In genomic region chr3:197949767-197950660, GRCh38 we compare ENCODE assay signal across 8 cellular contexts. TPM values are rescaled to one million over a fixed set of nuclear protein-coding genes. Genes with fewer than 3 reads are reported as not detected.
DNase-seq lines count a peak whose midpoint lies in the region; ATAC-seq and TF ChIP-seq lines count a peak whose summit lies in the region.

Gene RPL35A (plus strand): TSS chr3:197950190. CDS start chr3:197950968, 778 bp downstream.

- no peaks in the 10 kb centered on the region for H3K9me2 ChIP-seq in PC-3 (replicated peaks; ENCODE audit: low read length)

- H3K9me3 ChIP-seq in PC-3 (ENCODE audit: low read length), result no peaks in the 10 kb centered on the region

- no peak; the same call in 1 of the 2 replicates for TF ChIP-seq EP300 in Ishikawa (IDR thresholded peaks at IDR 0.05; ENCODE audit: borderline replicate concordance)

- TSS peak; percentile 70 for BruUV-seq in PC-3 (replicated peaks; lab: Mats Ljungman, UMichigan)

- H2AFZ ChIP-seq in PC-3 (ENCODE audit: low read length), result peak within 1 kb of the TSS; percentile 63

- peaks cover 42% of the 10 kb centered on the region for H3K36me3 ChIP-seq in PC-3 (ENCODE audit: low read depth, low read length)

- TF ChIP-seq CTCF in PC-3 (conservative IDR thresholded peaks at IDR 0.05; ENCODE audit: low read depth, low read length) (no peak), epithelial cell of proximal tubule (conservative IDR thresholded peaks at IDR 0.05; ENCODE audit: low read depth, low read length) (no peak)

- H3K27me3 ChIP-seq in PC-3 (ENCODE audit: low read length), result no peaks in the 10 kb centered on the region

- H3K4me2 ChIP-seq in PC-3 (ENCODE audit: low read length), result peak within 1 kb of the TSS; percentile 88

- no peak for TF ChIP-seq RAD21 in Ishikawa (IDR thresholded peaks at IDR 0.05; ENCODE audit: low read depth)

- CTCF ChIA-PET in PC-3 (lab: Charles Lee), result no interaction called here

- peak within 1 kb of the TSS; percentile 79 for H3K27ac ChIP-seq in PC-3 (ENCODE audit: low read length)

- peaks cover 18% of the 10 kb centered on the region for H3K4me1 ChIP-seq in PC-3 (ENCODE audit: insufficient read depth, low read length)

- H3K79me2 ChIP-seq in PC-3 (ENCODE audit: low read length), result peaks cover 50% of the 10 kb centered on the region

- H3K4me3 ChIP-seq in PC-3 (ENCODE audit: low read length) (peak within 1 kb of the TSS; percentile 92), epithelial cell of proximal tubule (ENCODE audit: low read depth, low read length) (peak within 1 kb of the TSS; percentile 91)

- ATAC-seq in GM21576 (IDR thresholded peaks at IDR 0.05; ENCODE audit: unreplicated experiment) (peak; percentile 92), PC-3 (peak; percentile 93)

- intact Hi-C loops in PC-3 (cut with micrococcal nuclease), result loop anchor here (1.0 kb wide), 1 partner anchor 9 kb away; a partner anchor contains a TSS

- H3K9ac ChIP-seq in PC-3 (ENCODE audit: low read length), result peak within 1 kb of the TSS; percentile 98

- peaks cover 43% of the 10 kb centered on the region for H4K20me1 ChIP-seq in PC-3 (ENCODE audit: low read length)

- DNase-seq in DMS114 treated with DMSO at 0.1 percent for 48 hours (lab: John Stamatoyannopoulos, UW; ENCODE audit: unreplicated experiment), result peak; percentile 92
- DNase-seq in PC-3, result peak; percentile 94
- peak; percentile 70 for DNase-seq in activated T-cell treated with anti-CD3 and anti-CD28 coated beads for 48 hours (ENCODE audit: low read depth)
- DNase-seq in epithelial cell of proximal tubule (ENCODE audit: low read depth), result peak; percentile 94
- DNase-seq in mucosa of gallbladder (ENCODE audit: low spot score), result peak; percentile 89
- DNase-seq in stimulated activated CD8-positive, alpha-beta memory T cell treated with anti-CD3 and anti-CD28 coated beads, Interleukin-4, amount 100 ng/mL, for 4 hours (ENCODE audit: low read depth in 2 of 2, low spot score in 1 of 2), result peak; percentile 61 to 70

- peaks cover 16% of the 10 kb centered on the region for H3F3A ChIP-seq in PC-3 (ENCODE audit: low read length, unreplicated experiment)

- POLR2A ChIA-PET in PC-3 (lab: Charles Lee; ENCODE audit: unreplicated experiment), result no interaction called here

TF ChIP-seq in Ishikawa, 13 proteins besides CTCF, POLR2A, EP300 and RAD21:
- TF ChIP-seq TEAD4 (IDR thresholded peaks at IDR 0.05), result peak; percentile 13; the same call in 1 of the 2 replicates
- TF ChIP-seq YY1 (IDR thresholded peaks at IDR 0.05; ENCODE audit: low read depth), result peak; percentile 98
- no peak for TF ChIP-seq CREB1 (IDR thresholded peaks at IDR 0.05; ENCODE audit: low read depth)
- TF ChIP-seq ZBTB7A (IDR thresholded peaks at IDR 0.05; ENCODE audit: low read depth), result no peak
- peak; percentile 99 for TF ChIP-seq TAF1 (IDR thresholded peaks at IDR 0.05; ENCODE audit: low read depth)
- TF ChIP-seq CEBPB (IDR thresholded peaks at IDR 0.05), result peak; percentile 40; the same call in 1 of the 2 replicates
- TF ChIP-seq FOXM1 (IDR thresholded peaks at IDR 0.05; ENCODE audit: borderline replicate concordance, low read depth), result peak; percentile 64; the same call in 1 of the 2 replicates
- peak; percentile 19; the same call in 1 of the 2 replicates for TF ChIP-seq USF1 (IDR thresholded peaks at IDR 0.05)
- no peak for TF ChIP-seq REST (IDR thresholded peaks at IDR 0.05; ENCODE audit: low read depth)
- peak; percentile 66 for TF ChIP-seq TCF12 (IDR thresholded peaks at IDR 0.05; ENCODE audit: low read depth)
- TF ChIP-seq EGR1 (IDR thresholded peaks at IDR 0.05), result 0 out of 2 replicates have a peak, but pooled peaks have one; percentile 53
- TF ChIP-seq NFIC (IDR thresholded peaks at IDR 0.05), result no peak
- TF ChIP-seq MAX (IDR thresholded peaks at IDR 0.05), result peak; percentile 96

RNA-seq across cellular contexts. Expression of gene RPL35A, which starts in this region (rescaled TPM):
- total RNA-seq in PC-3 (2014; rRNA removed) (766 and 875 TPM in 2 replicates), epithelial cell of proximal tubule (842 and 1,007 TPM in 2 replicates), mucosa of gallbladder (625 TPM)

Comparison
In these comparisons a context has a peak if more than half of its experiments do, and no peak if none do; other contexts are left out.
1. Peak in every context shown above with its lines: DNase-seq, ATAC-seq, H3K4me3 ChIP-seq and H3K27ac ChIP-seq.